Comparison of ENCODE assay signal across 22 cellular contexts in genomic region chr4:164509951-164510350, GRCh38.
A peak's percentile ranks its signal among the peaks of the same experiment; 100 is the strongest.
DNase-seq lines count a peak whose midpoint lies in the region; FAIRE-seq and TF ChIP-seq lines count a peak whose summit lies in the region.
"Had no signal": no experiment of that assay in that cellular context is flagged by ENCODE, and none has a peak within 500 bp of the region (broad histone marks: within the 10 kb centered on the region; RNA-seq: fewer than 3 reads in every experiment).

No MANE protein-coding gene starts in this region.

- H3K79me1 ChIP-seq in H1 (ENCODE audit: low read depth, low read length) = no peaks in the 10 kb centered on the region

- no peak overlapping the region for H3K4ac ChIP-seq in H1 (replicated peaks; ENCODE audit: insufficient read length, low read depth, low read length)

- H3K4me3 ChIP-seq in H1 (ENCODE audit: extremely low read depth in 1 of 4, insufficient read depth in 2 of 4, low read depth in 3 of 4, low read length in 4 of 4) = no peak overlapping the region
- no peak overlapping the region for H3K4me3 ChIP-seq in lower leg skin (ENCODE audit: low read depth, poor library complexity, severe bottlenecking)
- H3K4me3 ChIP-seq: esophagus muscularis mucosa, tibial artery had no signal

- no peak overlapping the region for H2BK120ac ChIP-seq in H1 (replicated peaks; ENCODE audit: low read depth, low read length)

- no peak overlapping the region for H3K23ac ChIP-seq in H1 (ENCODE audit: insufficient read length)

- H3K27ac ChIP-seq in H1 (ENCODE audit: low read depth, low read length) = no peak overlapping the region
- H3K27ac ChIP-seq: esophagus muscularis mucosa, tibial artery, WERI-Rb-1 had no signal

- no peaks in the 10 kb centered on the region for H3K9me3 ChIP-seq in H1 (ENCODE audit: insufficient read depth in 2 of 2, low read depth in 1 of 2, low read length in 1 of 2)
- H3K9me3 ChIP-seq: esophagus muscularis mucosa, tibial artery had no signal

- no peaks in the 10 kb centered on the region for H4K20me1 ChIP-seq in H1 (replicated peaks in 1 of 2; ENCODE audit: control insufficient read depth in 1 of 2, insufficient read depth in 2 of 2, low read length in 2 of 2)

- no peak overlapping the region for H2BK20ac ChIP-seq in H1 (ENCODE audit: low read length)

- no peak for TF ChIP-seq POLR2A in H1 (IDR thresholded peaks at IDR 0.05; ENCODE audit: control extremely low read depth in 1 of 2, low read depth in 2 of 2, low read length in 2 of 2)
- no peak for TF ChIP-seq POLR2A in lower leg skin (IDR thresholded peaks at IDR 0.05)

- H3K9ac ChIP-seq in H1 (replicated peaks in 1 of 4; ENCODE audit: extremely low read depth in 1 of 4, low read depth in 3 of 4, low read length in 3 of 4) = no peak overlapping the region

- CTCF ChIA-PET in H1 (lab: Charles Lee; ENCODE audit: partially characterized antibody) = no interaction called here

- intact Hi-C loops in lower leg skin (cut with DNase I; ENCODE audit: low total_unique reads) = no loop called here

- peaks cover 0 to 1% (median 0%) of the 10 kb centered on the region in 4 experiments; a peak in 1 of 7 replicates for H3K27me3 ChIP-seq in H1 (replicated peaks in 1 of 4; ENCODE audit: control insufficient read depth in 3 of 4, extremely low read depth in 1 of 4, insufficient read depth in 3 of 4, low read length in 3 of 4)
- H3K27me3 ChIP-seq: tibial artery had no signal

- H2BK15ac ChIP-seq in H1 (ENCODE audit: low read length) = no peak overlapping the region

- TF ChIP-seq RAD21 in H1 (IDR thresholded peaks at IDR 0.05 in 1 of 2, conservative IDR thresholded peaks at IDR 0.05 in 1 of 2; ENCODE audit: low read depth in 2 of 2, low read length in 2 of 2) = no peak

- no peak overlapping the region for H4K8ac ChIP-seq in H1 (ENCODE audit: extremely low read depth, insufficient read depth, low read length)

- no peaks in the 10 kb centered on the region for H3K4me1 ChIP-seq in H1 (replicated peaks in 1 of 4; ENCODE audit: control insufficient read depth in 3 of 4, insufficient read depth in 4 of 4, low read length in 3 of 4)
- H3K4me1 ChIP-seq: esophagus muscularis mucosa, tibial artery had no signal

- no peaks in the 10 kb centered on the region for H3K79me2 ChIP-seq in H1 (ENCODE audit: control insufficient read depth in 1 of 2, insufficient read depth in 2 of 2, low read length in 2 of 2)

- FAIRE-seq in H1 (lab: Jason Lieb, UNC) (no peak), urothelium cell line (lab: Jason Lieb, UNC) (no peak)
- FAIRE-seq: GM12891 had no signal

- TF ChIP-seq CTCF in H1 (IDR thresholded peaks at IDR 0.05; ENCODE audit: control extremely low read depth in 1 of 3, insufficient read depth in 1 of 3, low read depth in 1 of 3, low read length in 3 of 3) (no peak), lower leg skin (IDR thresholded peaks at IDR 0.05) (no peak)

- no peaks in the 10 kb centered on the region; a peak in 1 of 8 replicates for H3K36me3 ChIP-seq in H1 (ENCODE audit: control insufficient read depth in 2 of 4, insufficient read depth in 4 of 4, low read length in 3 of 4)
- H3K36me3 ChIP-seq: esophagus muscularis mucosa, tibial artery, WERI-Rb-1 had no signal

- no peak overlapping the region for H2BK5ac ChIP-seq in H1 (ENCODE audit: low read depth, low read length)

- H3K14ac ChIP-seq in H1 (ENCODE audit: insufficient read length) = no peak overlapping the region

- 62% methylated on average over 3 of the region's 3 CpGs; no CpG with 5 or more reads in 1 of the 2 experiments for WGBS in H1 (ENCODE audit: extremely low coverage in 1 of 2, insufficient coverage in 1 of 2, insufficient read length in 1 of 2, insufficient replicate concordance in 2 of 2, low coverage in 1 of 2, low lambda C conversion rate in 2 of 2, missing lambda C conversion rate in 1 of 2), 2 experiments
- 25 to 38% methylated on average over 3 of the region's 3 CpGs for WGBS in lower leg skin, 2 donors

- H2BK12ac ChIP-seq in H1 (ENCODE audit: low read depth, low read length) = no peak overlapping the region

- TF ChIP-seq EP300 in H1 (IDR thresholded peaks at IDR 0.05; ENCODE audit: borderline replicate concordance in 1 of 2, low read depth in 2 of 2, low read length in 2 of 2) = no peak

- no peak overlapping the region for H2AFZ ChIP-seq in H1 (ENCODE audit: low read length)

- no peak overlapping the region for H3K4me2 ChIP-seq in H1 (ENCODE audit: insufficient read depth in 1 of 2, low read depth in 2 of 2, low read length in 2 of 2)

- H4K91ac ChIP-seq in H1 (replicated peaks; ENCODE audit: insufficient read length, low read length) = no peak overlapping the region

- H3K18ac ChIP-seq in H1 (ENCODE audit: extremely low read depth, low read length) = no peak overlapping the region

- H4K5ac ChIP-seq in H1 (ENCODE audit: insufficient read length, low read depth, low read length) = no peak overlapping the region

- peak overlapping the region; percentile 78 for H3K56ac ChIP-seq in H1 (replicated peaks; ENCODE audit: insufficient read length, low read depth, low read length)

- H3K23me2 ChIP-seq in H1 (ENCODE audit: low read depth, low read length) = peaks cover 1% of the 10 kb centered on the region; the same call in 1 of the 2 replicates

- POLR2A ChIA-PET in H1 (lab: Charles Lee; ENCODE audit: partially characterized antibody) = no interaction called here

- no peak overlapping the region for H2AK5ac ChIP-seq in H1 (ENCODE audit: low read depth, low read length)

- DNase-seq in NOMO-1 treated with DMSO at 0.1 percent for 48 hours (lab: John Stamatoyannopoulos, UW; ENCODE audit: unreplicated experiment) (peak; percentile 13), NOMO-1 treated with dmso at 0.1 percent for 144 hours (lab: John Stamatoyannopoulos, UW; ENCODE audit: unreplicated experiment) (no peak), OCI-M1 (lab: John Stamatoyannopoulos, UW) (peak; percentile 62), H1 (ENCODE audit: low read depth in 1 of 2, low spot score in 2 of 2) (no peak), urothelium cell line (ENCODE audit: low spot score) (peak; percentile 17), lower leg skin (ENCODE audit: low spot score in 2 of 2) (no peak), SHP77 treated with DMSO at 0.1 percent for 48 hours (lab: John Stamatoyannopoulos, UW) (no peak), DMS79 treated with DMSO at 0.1 percent for 48 hours (lab: John Stamatoyannopoulos, UW) (no peak)
- DNase-seq: 8988T; activated CD8-positive, alpha-beta memory T cell treated with anti-CD3 and anti-CD28 coated beads, Interleukin-2, amount 50 U/mL, for 4 hours; activated naive CD8-positive, alpha-beta T cell treated with anti-CD3 and anti-CD28 coated beads for 36 hours; COR-L47; DND-41; effector CD8-positive, alpha-beta T cell; NCI-H1436 treated with DMSO at 0.1 percent for 48 hours; NCI-H69; nucleus accumbens; stimulated activated CD4-positive, alpha-beta T cell treated with anti-CD3 and anti-CD28 coated beads, Interleukin-2, amount 100 ng/mL, for 48 hours; tibial artery; WERI-Rb-1 had no signal

TF ChIP-seq in H1, 55 proteins besides CTCF, POLR2A, EP300 and RAD21:
- TF ChIP-seq MAFK (IDR thresholded peaks at IDR 0.05; ENCODE audit: low read depth, low read length) (no peak), SP2 (IDR thresholded peaks at IDR 0.05; ENCODE audit: low read length) (no peak), SIN3A (conservative IDR thresholded peaks at IDR 0.05 in 1 of 2, IDR thresholded peaks at IDR 0.05 in 1 of 2; ENCODE audit: low read depth in 1 of 2, low read length in 2 of 2) (no peak), NRF1 (IDR thresholded peaks at IDR 0.05; ENCODE audit: low read depth, low read length) (no peak), GTF2F1 (IDR thresholded peaks at IDR 0.05; ENCODE audit: borderline replicate concordance, low read depth, low read length) (no peak), RXRA (IDR thresholded peaks at IDR 0.05; ENCODE audit: insufficient read depth, low read depth, low read length) (no peak), SAP30 (IDR thresholded peaks at IDR 0.05; ENCODE audit: insufficient read depth, insufficient replicate concordance, low read length) (no peak), RNF2 (IDR thresholded peaks at IDR 0.05; ENCODE audit: borderline replicate concordance, low read depth, low read length, missing control alignments, poor library complexity, severe bottlenecking) (no peak), ATF2 (IDR thresholded peaks at IDR 0.05; ENCODE audit: low read length) (no peak), EZH2 (IDR thresholded peaks at IDR 0.05; ENCODE audit: low read depth, low read length, severe bottlenecking) (no peak), KDM4A (IDR thresholded peaks at IDR 0.05; ENCODE audit: low read depth, low read length, severe bottlenecking) (no peak), HDAC2 (IDR thresholded peaks at IDR 0.05; ENCODE audit: borderline replicate concordance in 1 of 2, low read depth in 2 of 2, low read length in 2 of 2) (no peak), TCF12 (IDR thresholded peaks at IDR 0.05; ENCODE audit: low read depth, low read length) (no peak), POU5F1 (IDR thresholded peaks at IDR 0.05; ENCODE audit: low read depth, low read length) (no peak), MAX (IDR thresholded peaks at IDR 0.05) (no peak), JUN (IDR thresholded peaks at IDR 0.05; ENCODE audit: low read depth, low read length) (no peak)

Comparison
In these comparisons a context has a peak if more than half of its experiments do, and no peak if none do; other contexts are left out.
1. DNase-seq: peak in NOMO-1 treated with DMSO at 0.1 percent for 48 hours (single experiment), OCI-M1 (single experiment) and urothelium cell line (single experiment); none in NOMO-1 treated with dmso at 0.1 percent for 144 hours (single experiment), H1 (0 of 2), lower leg skin (0 of 2), SHP77 treated with DMSO at 0.1 percent for 48 hours (single experiment) and DMS79 treated with DMSO at 0.1 percent for 48 hours (single experiment).